Comparison of ENCODE assay signal across 3 cellular contexts in the genomic region with DNA sequence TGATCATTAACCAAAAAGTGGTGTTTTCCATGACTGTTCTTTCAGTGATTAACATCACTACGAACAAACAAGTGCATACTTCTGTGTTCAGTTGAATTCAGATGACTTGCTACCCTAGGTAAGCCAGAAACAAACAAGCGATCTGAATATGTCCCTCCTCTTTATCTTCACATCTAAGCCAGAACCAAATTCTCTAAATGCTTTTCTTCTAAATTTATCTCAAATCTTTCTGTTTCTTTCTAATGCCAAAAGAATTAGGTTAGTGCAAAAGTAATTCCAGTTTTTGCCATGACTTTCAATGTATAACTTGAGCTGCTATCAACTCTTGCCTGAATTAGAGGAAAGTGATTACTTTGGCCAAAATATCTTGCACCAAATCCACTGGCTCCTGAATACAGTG.
TF ChIP-seq lines count a peak whose summit lies in the region.

No MANE protein-coding gene starts in this region.

TF ChIP-seq in SK-N-SH, 30 proteins besides CTCF, POLR2A, EP300 and RAD21 (continued from another document):
- TF ChIP-seq, protein P1, sequence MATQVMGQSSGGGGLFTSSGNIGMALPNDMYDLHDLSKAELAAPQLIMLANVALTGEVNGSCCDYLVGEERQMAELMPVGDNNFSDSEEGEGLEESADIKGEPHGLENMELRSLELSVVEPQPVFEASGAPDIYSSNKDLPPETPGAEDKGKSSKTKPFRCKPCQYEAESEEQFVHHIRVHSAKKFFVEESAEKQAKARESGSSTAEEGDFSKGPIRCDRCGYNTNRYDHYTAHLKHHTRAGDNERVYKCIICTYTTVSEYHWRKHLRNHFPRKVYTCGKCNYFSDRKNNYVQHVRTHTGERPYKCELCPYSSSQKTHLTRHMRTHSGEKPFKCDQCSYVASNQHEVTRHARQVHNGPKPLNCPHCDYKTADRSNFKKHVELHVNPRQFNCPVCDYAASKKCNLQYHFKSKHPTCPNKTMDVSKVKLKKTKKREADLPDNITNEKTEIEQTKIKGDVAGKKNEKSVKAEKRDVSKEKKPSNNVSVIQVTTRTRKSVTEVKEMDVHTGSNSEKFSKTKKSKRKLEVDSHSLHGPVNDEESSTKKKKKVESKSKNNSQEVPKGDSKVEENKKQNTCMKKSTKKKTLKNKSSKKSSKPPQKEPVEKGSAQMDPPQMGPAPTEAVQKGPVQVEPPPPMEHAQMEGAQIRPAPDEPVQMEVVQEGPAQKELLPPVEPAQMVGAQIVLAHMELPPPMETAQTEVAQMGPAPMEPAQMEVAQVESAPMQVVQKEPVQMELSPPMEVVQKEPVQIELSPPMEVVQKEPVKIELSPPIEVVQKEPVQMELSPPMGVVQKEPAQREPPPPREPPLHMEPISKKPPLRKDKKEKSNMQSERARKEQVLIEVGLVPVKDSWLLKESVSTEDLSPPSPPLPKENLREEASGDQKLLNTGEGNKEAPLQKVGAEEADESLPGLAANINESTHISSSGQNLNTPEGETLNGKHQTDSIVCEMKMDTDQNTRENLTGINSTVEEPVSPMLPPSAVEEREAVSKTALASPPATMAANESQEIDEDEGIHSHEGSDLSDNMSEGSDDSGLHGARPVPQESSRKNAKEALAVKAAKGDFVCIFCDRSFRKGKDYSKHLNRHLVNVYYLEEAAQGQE (IDR thresholded peaks at IDR 0.05; ENCODE audit: low read depth, low read length), result no peak
- TF ChIP-seq TEAD4 (IDR thresholded peaks at IDR 0.05; ENCODE audit: borderline replicate concordance, insufficient read depth), result no peak
- no peak for TF ChIP-seq RFX5 (IDR thresholded peaks at IDR 0.05; ENCODE audit: low read length)
- TF ChIP-seq JUND (IDR thresholded peaks at IDR 0.05), result no peak
- TF ChIP-seq SMC3 (IDR thresholded peaks at IDR 0.05; ENCODE audit: low read depth, low read length), result no peak
- TF ChIP-seq EZH2phosphoT487 (IDR thresholded peaks at IDR 0.05; ENCODE audit: borderline replicate concordance, low read depth), result no peak
- TF ChIP-seq NRF1 (IDR thresholded peaks at IDR 0.05; ENCODE audit: low read depth, low read length), result no peak

TF ChIP-seq in SK-N-SH treated with all-trans-retinoic acid at 6 μM for 48 hours, 23 proteins besides CTCF, POLR2A, EP300 and RAD21 (continued from another document):
- TF ChIP-seq ZNF8 (CRISPR knock-in tag; IDR thresholded peaks at IDR 0.05) (no peak), ZC3H10 (CRISPR knock-in tag; IDR thresholded peaks at IDR 0.05) (no peak), ZNF565 (CRISPR knock-in tag; conservative IDR thresholded peaks at IDR 0.05; ENCODE audit: low read depth) (no peak), TCF4 (CRISPR knock-in tag; IDR thresholded peaks at IDR 0.05; ENCODE audit: borderline replicate concordance) (no peak), SNAI2 (CRISPR knock-in tag; IDR thresholded peaks at IDR 0.05) (no peak), PPARA (CRISPR knock-in tag; IDR thresholded peaks at IDR 0.05; ENCODE audit: borderline replicate concordance) (no peak)
- TF ChIP-seq, protein P2, sequence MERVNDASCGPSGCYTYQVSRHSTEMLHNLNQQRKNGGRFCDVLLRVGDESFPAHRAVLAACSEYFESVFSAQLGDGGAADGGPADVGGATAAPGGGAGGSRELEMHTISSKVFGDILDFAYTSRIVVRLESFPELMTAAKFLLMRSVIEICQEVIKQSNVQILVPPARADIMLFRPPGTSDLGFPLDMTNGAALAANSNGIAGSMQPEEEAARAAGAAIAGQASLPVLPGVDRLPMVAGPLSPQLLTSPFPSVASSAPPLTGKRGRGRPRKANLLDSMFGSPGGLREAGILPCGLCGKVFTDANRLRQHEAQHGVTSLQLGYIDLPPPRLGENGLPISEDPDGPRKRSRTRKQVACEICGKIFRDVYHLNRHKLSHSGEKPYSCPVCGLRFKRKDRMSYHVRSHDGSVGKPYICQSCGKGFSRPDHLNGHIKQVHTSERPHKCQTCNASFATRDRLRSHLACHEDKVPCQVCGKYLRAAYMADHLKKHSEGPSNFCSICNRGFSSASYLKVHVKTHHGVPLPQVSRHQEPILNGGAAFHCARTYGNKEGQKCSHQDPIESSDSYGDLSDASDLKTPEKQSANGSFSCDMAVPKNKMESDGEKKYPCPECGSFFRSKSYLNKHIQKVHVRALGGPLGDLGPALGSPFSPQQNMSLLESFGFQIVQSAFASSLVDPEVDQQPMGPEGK (CRISPR knock-in tag; IDR thresholded peaks at IDR 0.05; ENCODE audit: borderline replicate concordance), result no peak
- TF ChIP-seq, protein P3, sequence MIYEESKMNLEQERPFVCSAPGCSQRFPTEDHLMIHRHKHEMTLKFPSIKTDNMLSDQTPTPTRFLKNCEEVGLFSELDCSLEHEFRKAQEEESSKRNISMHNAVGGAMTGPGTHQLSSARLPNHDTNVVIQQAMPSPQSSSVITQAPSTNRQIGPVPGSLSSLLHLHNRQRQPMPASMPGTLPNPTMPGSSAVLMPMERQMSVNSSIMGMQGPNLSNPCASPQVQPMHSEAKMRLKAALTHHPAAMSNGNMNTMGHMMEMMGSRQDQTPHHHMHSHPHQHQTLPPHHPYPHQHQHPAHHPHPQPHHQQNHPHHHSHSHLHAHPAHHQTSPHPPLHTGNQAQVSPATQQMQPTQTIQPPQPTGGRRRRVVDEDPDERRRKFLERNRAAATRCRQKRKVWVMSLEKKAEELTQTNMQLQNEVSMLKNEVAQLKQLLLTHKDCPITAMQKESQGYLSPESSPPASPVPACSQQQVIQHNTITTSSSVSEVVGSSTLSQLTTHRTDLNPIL (CRISPR knock-in tag; IDR thresholded peaks at IDR 0.05; ENCODE audit: low read depth), result no peak

TF ChIP-seq in neural cell, 6 proteins besides CTCF, POLR2A, EP300 and RAD21 (continued from another document):
- TF ChIP-seq, protein P1 (IDR thresholded peaks at IDR 0.05; ENCODE audit: borderline replicate concordance), result no peak
